28 cellular contexts compared by ENCODE assay signal in the genomic region with DNA sequence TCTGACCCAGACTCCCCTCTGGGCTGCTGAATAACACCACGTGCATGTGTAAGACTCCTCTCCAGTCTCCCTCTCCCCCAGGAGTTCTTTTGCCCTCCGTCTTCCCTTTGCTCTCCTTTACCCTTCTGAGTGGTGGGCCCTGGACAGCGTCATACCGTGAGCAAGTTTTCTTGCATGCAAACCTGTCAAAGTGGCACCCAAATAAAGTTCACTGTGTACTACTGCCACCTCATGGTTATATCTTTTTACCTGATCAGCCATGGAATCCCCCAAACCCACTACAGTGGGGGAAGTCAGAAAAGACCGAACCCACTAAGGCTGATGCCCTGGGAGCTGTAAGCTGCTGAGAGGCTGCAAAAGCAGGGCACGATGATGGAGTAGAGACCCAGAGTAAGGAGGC.
DNase-seq lines count a peak whose midpoint lies in the region; ATAC-seq and TF ChIP-seq lines count a peak whose summit lies in the region.
"Had no signal": no experiment of that assay in that cellular context is flagged by ENCODE, and none has a peak within 500 bp of the region (broad histone marks: within the 10 kb centered on the region; RNA-seq: fewer than 3 reads in every experiment).

No MANE protein-coding gene starts in this region.

- H3K9me3 ChIP-seq in OCI-LY3 (ENCODE audit: insufficient read depth, low read length) = no peaks in the 10 kb centered on the region
- H3K9me3 ChIP-seq: BLaER1, pancreas, stomach, thyroid gland had no signal

- TF ChIP-seq CTCF in GM23338 (conservative IDR thresholded peaks at IDR 0.05; ENCODE audit: low read depth in 2 of 2) (peak; percentile 35 to 46), OCI-LY3 (IDR thresholded peaks at IDR 0.05; ENCODE audit: low read depth, low read length) (peak; percentile 65)

- no peak overlapping the region for H3K18ac ChIP-seq in mesendoderm (ENCODE audit: low read length)

- H3K4me1 ChIP-seq in GM23338 (ENCODE audit: insufficient read depth) (no peaks in the 10 kb centered on the region), OCI-LY3 (ENCODE audit: low read length) (peaks cover 17% of the 10 kb centered on the region), mesendoderm (ENCODE audit: control insufficient read depth, low read depth, low read length) (peaks cover 3% of the 10 kb centered on the region)
- H3K4me1 ChIP-seq: BLaER1, stomach, thyroid gland had no signal

- H3K36me3 ChIP-seq in GM23338 (ENCODE audit: insufficient read depth) (no peaks in the 10 kb centered on the region), OCI-LY3 (replicated peaks; ENCODE audit: low read depth, low read length) (no peaks in the 10 kb centered on the region), mesendoderm (ENCODE audit: control insufficient read depth, insufficient read depth, low read length) (no peaks in the 10 kb centered on the region)
- H3K36me3 ChIP-seq: BLaER1, gastroesophageal sphincter, pancreas, stomach, thyroid gland had no signal

- H3K79me2 ChIP-seq in GM23338 (replicated peaks; ENCODE audit: insufficient read depth) = no peaks in the 10 kb centered on the region
- H3K79me2 ChIP-seq in OCI-LY3 (ENCODE audit: low read length) = no peaks in the 10 kb centered on the region
- H3K79me2 ChIP-seq in mesendoderm (ENCODE audit: control insufficient read depth, insufficient read depth, low read length) = no peaks in the 10 kb centered on the region

- H3K27ac ChIP-seq in GM23338 (ENCODE audit: low read depth) = no peak overlapping the region
- H3K27ac ChIP-seq in OCI-LY3 (ENCODE audit: low read length) = no peak overlapping the region
- H3K27ac ChIP-seq in mesendoderm (ENCODE audit: low read depth, low read length) = no peak overlapping the region
- H3K27ac ChIP-seq: BLaER1, gastroesophageal sphincter, HL-60, pancreas, stomach, thyroid gland had no signal

- H3K4me2 ChIP-seq in GM23338 = no peak overlapping the region
- H3K4me2 ChIP-seq in OCI-LY3 (ENCODE audit: low read length) = no peak overlapping the region; the same call in 1 of the 2 replicates
- no peak overlapping the region for H3K4me2 ChIP-seq in mesendoderm (ENCODE audit: low read length)
- H3K4me2 ChIP-seq: BLaER1, smooth muscle cell had no signal

- no peak overlapping the region for H2BK15ac ChIP-seq in mesendoderm (replicated peaks; ENCODE audit: low read depth)

- DNase-seq in NCI-H748 (lab: John Stamatoyannopoulos, UW; ENCODE audit: unreplicated experiment) = peak; percentile 33
- DNase-seq in NCI-H748 treated with DMSO at 0.1 percent for 48 hours (lab: John Stamatoyannopoulos, UW) = no peak
- DNase-seq in GM23338 (ENCODE audit: low spot score) = no peak
- DNase-seq in mesendoderm = no peak
- DNase-seq in NCI-H510A treated with DMSO at 0.1 percent for 48 hours (lab: John Stamatoyannopoulos, UW) = no peak
- DNase-seq: ACHN; activated CD4-positive, alpha-beta T cell treated with anti-CD3 and anti-CD28 coated beads, Interleukin-2, amount 50 U/mL, for 1 hour; activated gamma-delta T cell treated with Interleukin-2 at 50 U/mL for 16 hours; activated T-cell treated with anti-CD3 and anti-CD28 coated beads, Interleukin-2, amount 50 U/mL, for 4 hours; DMS79; hippocampal formation; left colon; mammary epithelial cell; NCI-H1105; NCI-H2081 treated with DMSO at 0.1 percent for 48 hours; pancreas; PC-3; stimulated activated CD4-positive, alpha-beta T cell treated with anti-CD3 and anti-CD28 coated beads, Interleukin-1b, Interleukin-23, amount 100 ng/mL, for 48 hours; stomach; T-helper 9 cell; thyroid gland had no signal

- no peak overlapping the region for H4K5ac ChIP-seq in mesendoderm (ENCODE audit: low read length)

- no peaks in the 10 kb centered on the region for H3K79me1 ChIP-seq in mesendoderm (ENCODE audit: low read length)

- H2AFZ ChIP-seq in GM23338 = no peak overlapping the region
- H2AFZ ChIP-seq in OCI-LY3 (ENCODE audit: low read depth, low read length) = no peak overlapping the region

- no peaks in the 10 kb centered on the region for H4K20me1 ChIP-seq in GM23338 (replicated peaks; ENCODE audit: insufficient read depth)
- H4K20me1 ChIP-seq in OCI-LY3 (ENCODE audit: insufficient read depth, low read length) = no peaks in the 10 kb centered on the region
- H4K20me1 ChIP-seq: BLaER1 had no signal

- no CpG with 5 or more reads among the region's 6 CpGs for WGBS in mesendoderm (ENCODE audit: extremely low coverage, insufficient coverage, low lambda C conversion rate)

- peaks cover 12% of the 10 kb centered on the region; the same call in 2 of the 3 replicates for H3K9me3 Mint-ChIP-seq in GM23338
- H3K9me3 Mint-ChIP-seq: activated T-cell treated with anti-CD3 and anti-CD28 coated beads, Interleukin-2, amount 50 U/mL, for 4 hours had no signal

- ATAC-seq in GM23338 (peak; percentile 43; the same call in 2 of the 3 replicates), HG03135 (IDR thresholded peaks at IDR 0.05; ENCODE audit: unreplicated experiment) (no peak)
- ATAC-seq: activated T-cell treated with anti-CD3 and anti-CD28 coated beads, Interleukin-2, amount 50 U/mL, for 4 hours; gastroesophageal sphincter; left colon; pancreas; PC-3; Right ventricle myocardium inferior had no signal

- H3K56ac ChIP-seq in mesendoderm (ENCODE audit: low read length) = peak overlapping the region; percentile 45

- no peak overlapping the region for H4K8ac ChIP-seq in mesendoderm (ENCODE audit: low read depth, low read length)

- H2BK120ac ChIP-seq in mesendoderm (ENCODE audit: low read depth, low read length) = no peak overlapping the region

- no peak overlapping the region for H3K4me3 Mint-ChIP-seq in GM23338
- H3K4me3 Mint-ChIP-seq: activated T-cell treated with anti-CD3 and anti-CD28 coated beads, Interleukin-2, amount 50 U/mL, for 4 hours had no signal

- no peak overlapping the region for H2BK5ac ChIP-seq in mesendoderm (ENCODE audit: low read length)

- no peak overlapping the region for H3K27ac Mint-ChIP-seq in GM23338

- H3K27me3 ChIP-seq in GM23338 (ENCODE audit: insufficient read depth) = no peaks in the 10 kb centered on the region
- peaks cover 18% of the 10 kb centered on the region for H3K27me3 ChIP-seq in OCI-LY3 (ENCODE audit: low read depth, low read length)
- no peaks in the 10 kb centered on the region for H3K27me3 ChIP-seq in mesendoderm (ENCODE audit: insufficient read depth, low read length, poor library complexity)
- H3K27me3 ChIP-seq: BLaER1, gastroesophageal sphincter, pancreas, thyroid gland had no signal

- H3K4ac ChIP-seq in mesendoderm (ENCODE audit: low read depth, low read length) = no peak overlapping the region

- H3K4me3 ChIP-seq in GM23338 (no peak overlapping the region), OCI-LY3 (ENCODE audit: low read length) (no peak overlapping the region), mesendoderm (ENCODE audit: low read length) (no peak overlapping the region)
- H3K4me3 ChIP-seq: BLaER1, gastroesophageal sphincter, pancreas, smooth muscle cell, stomach, thyroid gland had no signal

- H3K9me2 ChIP-seq in GM23338 (ENCODE audit: insufficient read depth) = no peaks in the 10 kb centered on the region

- peaks cover 5% of the 10 kb centered on the region for H3K27me3 Mint-ChIP-seq in GM23338 (ENCODE audit: insufficient read depth, low read depth, poor library complexity)

- H3K36me3 Mint-ChIP-seq in GM23338 (ENCODE audit: low read depth) = peaks cover 3% of the 10 kb centered on the region

- no peak overlapping the region for H3K9ac ChIP-seq in OCI-LY3 (ENCODE audit: low read length)
- no peak overlapping the region for H3K9ac ChIP-seq in mesendoderm (ENCODE audit: low read length)
- H3K9ac ChIP-seq: BLaER1 had no signal

- H3F3A ChIP-seq in GM23338 (replicated peaks; ENCODE audit: low read depth) = no peaks in the 10 kb centered on the region

- peaks cover 10% of the 10 kb centered on the region for H3K4me1 Mint-ChIP-seq in GM23338

- no peak overlapping the region for H3K23ac ChIP-seq in mesendoderm (ENCODE audit: low read length)

- H2AK5ac ChIP-seq in mesendoderm (ENCODE audit: low read length) = no peak overlapping the region
